In the genomic region with DNA sequence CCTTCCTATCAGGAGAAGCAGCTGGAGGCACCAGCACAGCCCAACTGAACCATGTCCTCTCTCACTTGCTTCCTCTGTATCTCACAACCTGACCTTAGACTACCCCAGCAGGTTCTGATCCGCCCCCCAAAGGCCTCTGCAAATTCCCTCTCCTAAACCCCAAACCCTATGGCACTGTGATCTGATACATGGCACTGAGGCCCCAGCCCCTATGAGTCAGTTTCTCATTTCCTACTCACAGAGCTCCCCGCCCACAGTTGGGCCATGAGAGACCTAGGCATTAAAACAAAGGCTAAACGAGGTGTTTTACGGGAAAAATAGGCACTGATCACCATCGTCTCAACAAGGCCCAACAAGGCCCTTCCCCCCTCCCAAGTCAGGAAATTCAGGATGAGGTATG, we compare ENCODE assay signal across 14 cellular contexts. TPM values are rescaled to one million over a fixed set of nuclear protein-coding genes. Genes with fewer than 3 reads are reported as not detected.
DNase-seq lines count a peak whose midpoint lies in the region; ATAC-seq, FAIRE-seq and TF ChIP-seq lines count a peak whose summit lies in the region.
"Had no signal": no experiment of that assay in that cellular context is flagged by ENCODE, and none has a peak within 500 bp of the region (broad histone marks: within the 10 kb centered on the region; RNA-seq: fewer than 3 reads in every experiment).

No MANE protein-coding gene starts in this region.

- intact Hi-C loops in activated T-helper 2 cell treated with anti-CD3 and anti-CD28 coated beads, Interferon-gamma antibody, Interleukin-2, Interleukin-4, amounts not matched to agents 10 μg/mL and 5 μg/mL and 100 μg/mL, durations not matched to agents 14 hours and 24 hours and 36 hours (cut with micrococcal nuclease) = loop anchor here (5.0 kb wide), 2 partner anchors 42 to 43 kb away; partner anchors contain the start of gene ZDHHC9
- intact Hi-C loops in pancreas (cut with DNase I) = no loop called here

- peak; percentile 42 to 47 for ATAC-seq in CD4-positive, CD25-positive, alpha-beta regulatory T cell (ENCODE audit: low read depth in 2 of 2)
- ATAC-seq in GM18505 (IDR thresholded peaks at IDR 0.05; ENCODE audit: unreplicated experiment) (no peak), pancreas (no peak)

- peaks cover 12% of the 10 kb centered on the region for H3K36me3 Mint-ChIP-seq in CD4-positive, CD25-positive, alpha-beta regulatory T cell
- peaks cover 37% of the 10 kb centered on the region for H3K36me3 Mint-ChIP-seq in activated T-helper 2 cell treated with anti-CD3 and anti-CD28 coated beads, Interferon-gamma antibody, Interleukin-2, Interleukin-4, amounts not matched to agents 10 μg/mL and 5 μg/mL and 100 μg/mL, durations not matched to agents 14 hours and 24 hours and 36 hours (ENCODE audit: low read depth)
- H3K36me3 Mint-ChIP-seq in nephron progenitor cell (ENCODE audit: low read depth) = peaks cover 15% of the 10 kb centered on the region

- peaks cover 4% of the 10 kb centered on the region for H3K4me1 ChIP-seq in CD4-positive, CD25-positive, alpha-beta regulatory T cell (ENCODE audit: control insufficient read depth, insufficient read depth, low read length, poor library complexity, severe bottlenecking)
- H3K4me1 ChIP-seq in Loucy (ENCODE audit: insufficient read depth, low read length, poor library complexity, severe bottlenecking) (peaks cover 30% of the 10 kb centered on the region), pancreas (no peaks in the 10 kb centered on the region)

- H3K27me3 Mint-ChIP-seq in CD4-positive, CD25-positive, alpha-beta regulatory T cell = no peaks in the 10 kb centered on the region
- H3K27me3 Mint-ChIP-seq in activated T-helper 2 cell treated with anti-CD3 and anti-CD28 coated beads, Interferon-gamma antibody, Interleukin-2, Interleukin-4, amounts not matched to agents 10 μg/mL and 5 μg/mL and 100 μg/mL, durations not matched to agents 14 hours and 24 hours and 36 hours (ENCODE audit: low read depth) = no peaks in the 10 kb centered on the region
- peaks cover 8% of the 10 kb centered on the region for H3K27me3 Mint-ChIP-seq in nephron progenitor cell (ENCODE audit: low read depth, poor library complexity)
- H3K27me3 Mint-ChIP-seq: progenitor cell of endocrine pancreas had no signal

- H3K9me2 ChIP-seq in Loucy (replicated peaks; ENCODE audit: low read depth, low read length) = no peaks in the 10 kb centered on the region

- 77 to 91% methylated on average over 5 of the region's 5 CpGs for WGBS in pancreas, 2 donors

- no peak overlapping the region for H3K4me3 ChIP-seq in CD4-positive, CD25-positive, alpha-beta regulatory T cell (ENCODE audit: low read depth, low read length)
- H3K4me3 ChIP-seq in Loucy (ENCODE audit: low read length, poor library complexity, severe bottlenecking) = no peak overlapping the region
- H3K4me3 ChIP-seq in pancreas = no peak overlapping the region

- FAIRE-seq in pancreas (lab: Jason Lieb, UNC) = no peak
- FAIRE-seq: keratinocyte, RCC 7860 had no signal

- no peak overlapping the region for H3K4me3 Mint-ChIP-seq in CD4-positive, CD25-positive, alpha-beta regulatory T cell
- H3K4me3 Mint-ChIP-seq in activated T-helper 2 cell treated with anti-CD3 and anti-CD28 coated beads, Interferon-gamma antibody, Interleukin-2, Interleukin-4, amounts not matched to agents 10 μg/mL and 5 μg/mL and 100 μg/mL, durations not matched to agents 14 hours and 24 hours and 36 hours (ENCODE audit: low read depth) = no peak overlapping the region
- H3K4me3 Mint-ChIP-seq in nephron progenitor cell = no peak overlapping the region
- H3K4me3 Mint-ChIP-seq: brain had no signal

- no peak overlapping the region for H3K9ac ChIP-seq in Loucy (ENCODE audit: low read depth, low read length, poor library complexity, severe bottlenecking)

- no peak for TF ChIP-seq CTCF in Loucy (conservative IDR thresholded peaks at IDR 0.05; ENCODE audit: low read length)
- no peak for TF ChIP-seq CTCF in nephron progenitor cell (IDR thresholded peaks at IDR 0.05)
- TF ChIP-seq CTCF in pancreas (IDR thresholded peaks at IDR 0.05) = no peak

- TF ChIP-seq POLR2A in GM18505 (IDR thresholded peaks at IDR 0.05; ENCODE audit: borderline replicate concordance, extremely low read depth, insufficient read depth, insufficient read length) = no peak

- peaks cover 0 to 21% (median 15%) of the 10 kb centered on the region in 4 donors for H3K4me1 Mint-ChIP-seq in CD4-positive, CD25-positive, alpha-beta regulatory T cell
- peaks cover 21% of the 10 kb centered on the region for H3K4me1 Mint-ChIP-seq in activated T-helper 2 cell treated with anti-CD3 and anti-CD28 coated beads, Interferon-gamma antibody, Interleukin-2, Interleukin-4, amounts not matched to agents 10 μg/mL and 5 μg/mL and 100 μg/mL, durations not matched to agents 14 hours and 24 hours and 36 hours (ENCODE audit: low read depth)
- peaks cover 33% of the 10 kb centered on the region for H3K4me1 Mint-ChIP-seq in nephron progenitor cell

- H3K27me3 ChIP-seq in CD4-positive, CD25-positive, alpha-beta regulatory T cell (ENCODE audit: control insufficient read depth, insufficient read depth, low read length) = no peaks in the 10 kb centered on the region
- H3K27me3 ChIP-seq in Loucy (ENCODE audit: insufficient read depth, low read length, poor library complexity, severe bottlenecking) (no peaks in the 10 kb centered on the region), pancreas (no peaks in the 10 kb centered on the region)

- no peak for DNase-seq in CD4-positive, CD25-positive, alpha-beta regulatory T cell
- DNase-seq in activated T-helper 2 cell treated with anti-CD3 and anti-CD28 coated beads, Interferon-gamma antibody, Interleukin-2, Interleukin-4, amounts not matched to agents 10 μg/mL and 5 μg/mL and 100 μg/mL, durations not matched to agents 14 hours and 24 hours and 36 hours (ENCODE audit: low spot score) = no peak
- DNase-seq in nephron progenitor cell (no peak), DMS153 (lab: John Stamatoyannopoulos, UW) (no peak), NCI-H1436 (lab: John Stamatoyannopoulos, UW) (no peak), pancreas (no peak)
- DNase-seq: glutamatergic neuron, NCI-H446 treated with DMSO at 0.1 percent for 48 hours had no signal

- H4K20me1 ChIP-seq in Loucy (ENCODE audit: insufficient read depth, low read length, poor library complexity, severe bottlenecking) = peaks cover 8% of the 10 kb centered on the region

- H3K27ac ChIP-seq in CD4-positive, CD25-positive, alpha-beta regulatory T cell (ENCODE audit: insufficient read depth, low read length, poor library complexity, severe bottlenecking) = no peak overlapping the region
- no peak overlapping the region for H3K27ac ChIP-seq in pancreas

- H3K79me2 ChIP-seq in Loucy (ENCODE audit: insufficient read depth, low read length) = no peaks in the 10 kb centered on the region

- H2AFZ ChIP-seq in Loucy (ENCODE audit: low read length) = no peak overlapping the region

- H3K36me3 ChIP-seq in CD4-positive, CD25-positive, alpha-beta regulatory T cell (ENCODE audit: control insufficient read depth, insufficient read depth, low read length) = peaks cover 25% of the 10 kb centered on the region
- H3K36me3 ChIP-seq in Loucy (ENCODE audit: insufficient read depth, low read length) (peaks cover 25% of the 10 kb centered on the region; the same call in 1 of the 2 replicates), pancreas (no peaks in the 10 kb centered on the region)

- peak overlapping the region in 2 of 3 donors; percentile 68 to 91 for H3K27ac Mint-ChIP-seq in CD4-positive, CD25-positive, alpha-beta regulatory T cell
- H3K27ac Mint-ChIP-seq in activated T-helper 2 cell treated with anti-CD3 and anti-CD28 coated beads, Interferon-gamma antibody, Interleukin-2, Interleukin-4, amounts not matched to agents 10 μg/mL and 5 μg/mL and 100 μg/mL, durations not matched to agents 14 hours and 24 hours and 36 hours = peak overlapping the region; percentile 51
- peak overlapping the region; percentile 61 for H3K27ac Mint-ChIP-seq in nephron progenitor cell
- H3K27ac Mint-ChIP-seq: brain, progenitor cell of endocrine pancreas had no signal

- H3K9me3 Mint-ChIP-seq in CD4-positive, CD25-positive, alpha-beta regulatory T cell = no peaks in the 10 kb centered on the region
- no peaks in the 10 kb centered on the region for H3K9me3 Mint-ChIP-seq in activated T-helper 2 cell treated with anti-CD3 and anti-CD28 coated beads, Interferon-gamma antibody, Interleukin-2, Interleukin-4, amounts not matched to agents 10 μg/mL and 5 μg/mL and 100 μg/mL, durations not matched to agents 14 hours and 24 hours and 36 hours
- H3K9me3 Mint-ChIP-seq in nephron progenitor cell = peaks cover 7% of the 10 kb centered on the region

- peak overlapping the region; percentile 19 for H3K4me2 ChIP-seq in Loucy (ENCODE audit: low read depth, low read length, poor library complexity, severe bottlenecking)

- H3K9me3 ChIP-seq in CD4-positive, CD25-positive, alpha-beta regulatory T cell (ENCODE audit: control insufficient read depth in 2 of 2, low read length in 2 of 2) = no peaks in the 10 kb centered on the region
- H3K9me3 ChIP-seq in Loucy (ENCODE audit: insufficient read depth, low read depth, low read length) (no peaks in the 10 kb centered on the region), pancreas (no peaks in the 10 kb centered on the region)

- no peaks in the 10 kb centered on the region for H3F3A ChIP-seq in Loucy (ENCODE audit: low read depth)

RNA-seq across cellular contexts. Expression of gene SASH3, which starts 19.1 kb away (rescaled TPM):
- 117 TPM for total RNA-seq in CD4-positive, CD25-positive, alpha-beta regulatory T cell
- polyA plus RNA-seq in CD4-positive, CD25-positive, alpha-beta regulatory T cell = 100 to 1,000 TPM; 161 to 205 (median 193) TPM
- total RNA-seq in activated T-helper 2 cell treated with anti-CD3 and anti-CD28 coated beads, Interferon-gamma antibody, Interleukin-2, Interleukin-4, amounts not matched to agents 10 μg/mL and 5 μg/mL and 100 μg/mL, durations not matched to agents 14 hours and 24 hours and 36 hours = 89.8 and 102 TPM in 2 replicates
- 1 to 10 TPM in 4 of 6 donors, under 1 TPM in 2; 0.31 to 8.5 (median 2.3) TPM for total RNA-seq in pancreas
- 1 to 10 TPM; 1.0 to 1.4 TPM for polyA plus RNA-seq in pancreas
- total RNA-seq: progenitor cell of endocrine pancreas had no signal

RNA-seq across cellular contexts. Expression of gene ZDHHC9, which starts 44.8 kb away (rescaled TPM):
- total RNA-seq in CD4-positive, CD25-positive, alpha-beta regulatory T cell = 2.4 TPM
- polyA plus RNA-seq in CD4-positive, CD25-positive, alpha-beta regulatory T cell = 1 to 10 TPM; 2.9 to 6.2 (median 4.4) TPM
- total RNA-seq in activated T-helper 2 cell treated with anti-CD3 and anti-CD28 coated beads, Interferon-gamma antibody, Interleukin-2, Interleukin-4, amounts not matched to agents 10 μg/mL and 5 μg/mL and 100 μg/mL, durations not matched to agents 14 hours and 24 hours and 36 hours = 13.0 and 13.9 TPM in 2 replicates
- total RNA-seq in pancreas = 10 to 100 TPM; 15.2 to 23.9 (median 17.8) TPM
- polyA plus RNA-seq in pancreas = 1 to 10 TPM; 4.1 to 7.0 TPM

Comparison
In these comparisons a context has a peak if more than half of its experiments do, and no peak if none do; other contexts are left out.
1. ATAC-seq: peak in CD4-positive, CD25-positive, alpha-beta regulatory T cell (2 of 2); none in GM18505 (single experiment) and pancreas (0 of 4).
2. Peak in every context shown above with its lines, with median percentiles within 50 percentile points of each other: H3K27ac Mint-ChIP-seq.